In the genomic region with DNA sequence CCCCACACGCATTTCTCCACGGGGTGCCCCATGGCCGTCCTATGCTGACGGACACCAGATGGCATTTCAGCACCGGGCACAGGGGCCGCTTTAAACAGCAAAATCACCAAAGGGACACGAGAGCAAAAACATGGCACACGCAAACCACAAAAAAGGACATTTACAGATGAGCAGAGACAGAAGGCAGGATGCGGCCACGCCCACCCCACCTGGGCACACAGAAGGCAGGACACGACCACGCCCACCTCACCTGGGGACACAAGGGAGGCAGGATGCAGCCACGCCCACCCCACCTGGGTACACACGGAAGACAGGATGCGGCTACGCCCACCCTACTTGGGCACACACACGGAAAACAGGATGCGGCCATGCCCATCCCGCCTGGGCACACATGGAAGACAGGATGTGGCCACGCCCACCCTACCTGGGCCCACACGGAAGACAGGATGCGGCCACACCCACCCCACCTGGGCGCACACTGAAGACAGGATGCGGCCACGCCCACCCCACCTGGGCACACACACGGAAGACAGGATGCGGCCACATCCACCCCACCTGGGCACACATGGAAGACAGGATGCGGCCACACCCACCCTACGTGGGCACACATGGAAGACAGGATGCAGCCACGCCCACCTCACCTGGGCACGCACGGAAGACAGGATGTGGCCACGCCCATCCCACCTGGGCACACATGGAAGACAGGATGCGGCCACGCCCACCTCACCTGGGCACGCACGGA, we compare ENCODE assay signal across 23 cellular contexts.
DNase-seq lines count a peak whose midpoint lies in the region; ATAC-seq and TF ChIP-seq lines count a peak whose summit lies in the region.
"Had no signal": no experiment of that assay in that cellular context is flagged by ENCODE, and none has a peak within 500 bp of the region (broad histone marks: within the 10 kb centered on the region; RNA-seq: fewer than 3 reads in every experiment).

No MANE protein-coding gene starts in this region.

- intact Hi-C loops in HCT116 (cut with micrococcal nuclease) = no loop called here

- no peaks in the 10 kb centered on the region for H3K27me3 Mint-ChIP-seq in activated naive CD4-positive, alpha-beta T cell treated with anti-CD3 and anti-CD28 coated beads, Interleukin-2, amount 50 U/mL, for 24 hours
- H3K27me3 Mint-ChIP-seq in T-helper 1 cell treated with Interleukin-12 subunit alpha and Interleukin-12 subunit beta and Interleukin-4 antibody, amounts not matched to agents 30 μg/mL and 1 μg/mL, for 36 hours (ENCODE audit: low read depth) = no peaks in the 10 kb centered on the region
- H3K27me3 Mint-ChIP-seq in naive thymus-derived CD8-positive, alpha-beta T cell = no peaks in the 10 kb centered on the region
- H3K27me3 Mint-ChIP-seq: natural killer cell treated with Interleukin-12 subunit alpha and Interleukin-12 subunit beta and Interleukin-15 and Interleukin-18, amount 100 ng/mL, for 72 hours; T-helper 17 cell had no signal

- H3K36me3 ChIP-seq in HCT116 (ENCODE audit: control insufficient read depth in 1 of 2, insufficient read depth in 2 of 2, low read length in 2 of 2) (no peaks in the 10 kb centered on the region), right atrium auricular region (no peaks in the 10 kb centered on the region)
- H3K36me3 ChIP-seq: adrenal gland, cardiac muscle cell had no signal

- DNase-seq in activated naive CD4-positive, alpha-beta T cell treated with anti-CD3 and anti-CD28 coated beads, Interleukin-2, amount 50 U/mL, for 72 hours (ENCODE audit: low spot score in 2 of 2) = no peak
- DNase-seq in HCT116 (ENCODE audit: low read depth, low spot score) = no peak
- DNase-seq in naive thymus-derived CD8-positive, alpha-beta T cell = peak in 4 of 10 donors; percentile 29 to 78 (median 50)
- no peak for DNase-seq in right atrium auricular region (ENCODE audit: low spot score)
- DNase-seq in kidney tubule cell (ENCODE audit: low spot score) = no peak
- DNase-seq: adrenal gland, DND-41, head of caudate nucleus, immature natural killer cell, NCI-H1048, NCI-H2227 treated with DMSO at 0.1 percent for 48 hours, SHP77, T-helper 17 cell had no signal

- H3K27me3 ChIP-seq in HCT116 (ENCODE audit: insufficient read depth, low read length) (no peaks in the 10 kb centered on the region), right atrium auricular region (no peaks in the 10 kb centered on the region)
- H3K27me3 ChIP-seq: adrenal gland, cardiac muscle cell, tibial nerve had no signal

- no peak overlapping the region for H2AFZ ChIP-seq in HCT116 (ENCODE audit: low read depth, low read length, poor library complexity, severe bottlenecking)

- no peak for ATAC-seq in activated naive CD4-positive, alpha-beta T cell treated with anti-CD3 and anti-CD28 coated beads, Interleukin-2, amount 50 U/mL, for 72 hours
- ATAC-seq in HCT116 (peak; percentile 40), HG03571 (IDR thresholded peaks at IDR 0.05; ENCODE audit: unreplicated experiment) (no peak)
- ATAC-seq in naive thymus-derived CD8-positive, alpha-beta T cell = peak; percentile 6 to 56
- ATAC-seq: K562; natural killer cell treated with Interleukin-12 subunit alpha and Interleukin-12 subunit beta and Interleukin-15 and Interleukin-18, amount 100 ng/mL, for 72 hours; stimulated activated effector memory CD8-positive, alpha-beta T cell treated with anti-CD3 and anti-CD28 coated beads, Interleukin-12 subunit alpha, Interleukin-12 subunit beta, amount 100 ng/mL, for 72 hours had no signal

- BruUV-seq in HCT116 (replicated peaks; lab: Mats Ljungman, UMichigan) = no TSS peak

- H3K27ac Mint-ChIP-seq in activated naive CD4-positive, alpha-beta T cell treated with anti-CD3 and anti-CD28 coated beads, Interleukin-2, amount 50 U/mL, for 24 hours = peak overlapping the region; percentile 84
- peak overlapping the region in 1 of 2 donors; percentile 19 for H3K27ac Mint-ChIP-seq in activated naive CD4-positive, alpha-beta T cell treated with anti-CD3 and anti-CD28 coated beads, Interleukin-2, amount 50 U/mL, for 72 hours
- H3K27ac Mint-ChIP-seq in T-helper 1 cell treated with Interleukin-12 subunit alpha and Interleukin-12 subunit beta and Interleukin-4 antibody, amounts not matched to agents 30 μg/mL and 1 μg/mL, for 36 hours = peak overlapping the region; percentile 59
- H3K27ac Mint-ChIP-seq in naive thymus-derived CD8-positive, alpha-beta T cell = peak overlapping the region; percentile 80 to 92 (median 87)
- H3K27ac Mint-ChIP-seq: natural killer cell treated with Interleukin-12 subunit alpha and Interleukin-12 subunit beta and Interleukin-15 and Interleukin-18, amount 100 ng/mL, for 72 hours; T-helper 17 cell had no signal

- no peak for TF ChIP-seq CTCF in HCT116 (IDR thresholded peaks at IDR 0.05 in 2 of 3, conservative IDR thresholded peaks at IDR 0.05 in 1 of 3; ENCODE audit: borderline replicate concordance in 1 of 3, insufficient read depth in 1 of 3, low read depth in 2 of 3, low read length in 2 of 3)
- no peak for TF ChIP-seq CTCF in right atrium auricular region (IDR thresholded peaks at IDR 0.05)

- H3K4me3 Mint-ChIP-seq in activated naive CD4-positive, alpha-beta T cell treated with anti-CD3 and anti-CD28 coated beads, Interleukin-2, amount 50 U/mL, for 24 hours = peak overlapping the region; percentile 58
- H3K4me3 Mint-ChIP-seq in T-helper 1 cell treated with Interleukin-12 subunit alpha and Interleukin-12 subunit beta and Interleukin-4 antibody, amounts not matched to agents 30 μg/mL and 1 μg/mL, for 36 hours = no peak overlapping the region
- H3K4me3 Mint-ChIP-seq in naive thymus-derived CD8-positive, alpha-beta T cell = peak overlapping the region in 9 of 10 donors; percentile 2 to 77 (median 65)
- H3K4me3 Mint-ChIP-seq: immature natural killer cell; natural killer cell treated with Interleukin-12 subunit alpha and Interleukin-12 subunit beta and Interleukin-15 and Interleukin-18, amount 100 ng/mL, for 72 hours; stimulated activated effector memory CD8-positive, alpha-beta T cell treated with anti-CD3 and anti-CD28 coated beads, Interleukin-12 subunit alpha, Interleukin-12 subunit beta, amount 100 ng/mL, for 72 hours had no signal

- peaks cover 37% of the 10 kb centered on the region for H3K4me1 Mint-ChIP-seq in activated naive CD4-positive, alpha-beta T cell treated with anti-CD3 and anti-CD28 coated beads, Interleukin-2, amount 50 U/mL, for 24 hours
- peaks cover 7% of the 10 kb centered on the region for H3K4me1 Mint-ChIP-seq in T-helper 1 cell treated with Interleukin-12 subunit alpha and Interleukin-12 subunit beta and Interleukin-4 antibody, amounts not matched to agents 30 μg/mL and 1 μg/mL, for 36 hours (ENCODE audit: low read depth)
- H3K4me1 Mint-ChIP-seq in naive thymus-derived CD8-positive, alpha-beta T cell = peaks cover 13 to 38% (median 23%) of the 10 kb centered on the region in 4 donors

- no peaks in the 10 kb centered on the region for H3K9me3 Mint-ChIP-seq in activated naive CD4-positive, alpha-beta T cell treated with anti-CD3 and anti-CD28 coated beads, Interleukin-2, amount 50 U/mL, for 24 hours
- peaks cover 7 to 10% of the 10 kb centered on the region in 2 donors for H3K9me3 Mint-ChIP-seq in activated naive CD4-positive, alpha-beta T cell treated with anti-CD3 and anti-CD28 coated beads, Interleukin-2, amount 50 U/mL, for 72 hours
- H3K9me3 Mint-ChIP-seq in T-helper 1 cell treated with Interleukin-12 subunit alpha and Interleukin-12 subunit beta and Interleukin-4 antibody, amounts not matched to agents 30 μg/mL and 1 μg/mL, for 36 hours = peaks cover 16% of the 10 kb centered on the region
- peaks cover 2 to 21% (median 6%) of the 10 kb centered on the region in 9 donors for H3K9me3 Mint-ChIP-seq in naive thymus-derived CD8-positive, alpha-beta T cell
- H3K9me3 Mint-ChIP-seq: natural killer cell treated with Interleukin-12 subunit alpha and Interleukin-12 subunit beta and Interleukin-15 and Interleukin-18, amount 100 ng/mL, for 72 hours had no signal

- H3K4me3 ChIP-seq in HCT116 (replicated peaks in 1 of 2; ENCODE audit: low read depth in 1 of 2, low read length in 2 of 2) (no peak overlapping the region), right atrium auricular region (no peak overlapping the region)
- H3K4me3 ChIP-seq: adrenal gland, cardiac muscle cell, K562, lung, tibial nerve had no signal

- H3K79me2 ChIP-seq in HCT116 (ENCODE audit: insufficient read depth, low read length) = no peaks in the 10 kb centered on the region

- no peaks in the 10 kb centered on the region for H3K9me2 ChIP-seq in HCT116 (ENCODE audit: insufficient read depth)

- H3K4me2 ChIP-seq in HCT116 (ENCODE audit: low read length) = 0 out of 2 replicates have a peak overlapping the region, but pooled peaks have one; percentile 17

- RAD21 ChIA-PET in HCT116 (lab: Charles Lee; ENCODE audit: low non-redundant PET in 1 of 2, low total read pairs in 2 of 2, uncharacterized antibody in 2 of 2, unreplicated experiment in 2 of 2) = no interaction called here

- CTCF ChIA-PET in HCT116 (lab: Charles Lee) = no interaction called here

- no peak for TF ChIP-seq POLR2A in HCT116 (IDR thresholded peaks at IDR 0.05; ENCODE audit: borderline replicate concordance, extremely low read depth, insufficient read depth, insufficient read length)

- POLR2A ChIA-PET in HCT116 (lab: Charles Lee) = no interaction called here
- POLR2A ChIA-PET in naive thymus-derived CD8-positive, alpha-beta T cell (lab: Charles Lee) = interaction anchor here (0.8 to 1.8 kb wide), 4 partner anchors 9 to 35 kb away, joined by 3 to 16 read pairs (median 5); no protein-coding TSS in a partner anchor

- no peak for TF ChIP-seq RAD21 in HCT116 (IDR thresholded peaks at IDR 0.05; ENCODE audit: low read depth)

- H3K4me1 ChIP-seq in HCT116 (ENCODE audit: control insufficient read depth in 1 of 2, insufficient read depth in 2 of 2, low read length in 2 of 2) (peaks cover 0 to 13% of the 10 kb centered on the region in 2 experiments; a peak in 2 of 4 replicates), right atrium auricular region (no peaks in the 10 kb centered on the region)
- H3K4me1 ChIP-seq: adrenal gland, tibial nerve had no signal

- H3K9me3 ChIP-seq in HCT116 (ENCODE audit: control insufficient read depth in 1 of 2, insufficient read depth in 1 of 2, low read depth in 1 of 2, low read length in 2 of 2) (no peaks in the 10 kb centered on the region), right atrium auricular region (no peaks in the 10 kb centered on the region)
- H3K9me3 ChIP-seq: adrenal gland had no signal

- H4K20me1 ChIP-seq in HCT116 (ENCODE audit: insufficient read depth) = no peaks in the 10 kb centered on the region

- H3K27ac ChIP-seq in HCT116 (ENCODE audit: low read depth, low read length) = no peak overlapping the region
- no peak overlapping the region for H3K27ac ChIP-seq in right atrium auricular region
- H3K27ac ChIP-seq: adrenal gland, cardiac muscle cell, HL-60, tibial nerve had no signal

- no peak overlapping the region for H3K9ac ChIP-seq in HCT116 (ENCODE audit: low read length)

- no peaks in the 10 kb centered on the region for H3K36me3 Mint-ChIP-seq in activated naive CD4-positive, alpha-beta T cell treated with anti-CD3 and anti-CD28 coated beads, Interleukin-2, amount 50 U/mL, for 24 hours
- peaks cover 6 to 9% of the 10 kb centered on the region in 2 donors for H3K36me3 Mint-ChIP-seq in activated naive CD4-positive, alpha-beta T cell treated with anti-CD3 and anti-CD28 coated beads, Interleukin-2, amount 50 U/mL, for 72 hours
- H3K36me3 Mint-ChIP-seq in T-helper 1 cell treated with Interleukin-12 subunit alpha and Interleukin-12 subunit beta and Interleukin-4 antibody, amounts not matched to agents 30 μg/mL and 1 μg/mL, for 36 hours (ENCODE audit: low read depth) = no peaks in the 10 kb centered on the region
- peaks cover 0 to 5% (median 0%) of the 10 kb centered on the region in 3 donors for H3K36me3 Mint-ChIP-seq in naive thymus-derived CD8-positive, alpha-beta T cell
- H3K36me3 Mint-ChIP-seq: immature natural killer cell; natural killer cell treated with Interleukin-12 subunit alpha and Interleukin-12 subunit beta and Interleukin-15 and Interleukin-18, amount 100 ng/mL, for 72 hours; stimulated activated effector memory CD8-positive, alpha-beta T cell treated with anti-CD3 and anti-CD28 coated beads, Interleukin-12 subunit alpha, Interleukin-12 subunit beta, amount 100 ng/mL, for 72 hours had no signal

Comparison
In these comparisons a context has a peak if more than half of its experiments do, and no peak if none do; other contexts are left out.
1. ATAC-seq: peak in HCT116 (single experiment) and naive thymus-derived CD8-positive, alpha-beta T cell (2 of 2); none in activated naive CD4-positive, alpha-beta T cell treated with anti-CD3 and anti-CD28 coated beads, Interleukin-2, amount 50 U/mL, for 72 hours (0 of 2) and HG03571 (single experiment).